In genomic region chr3:193049901-193050300, GRCh38 we compare ENCODE assay signal across 3 cellular contexts.
"Had no signal": no experiment of that assay in that cellular context is flagged by ENCODE, and none has a peak within 500 bp of the region (broad histone marks: within the 10 kb centered on the region; RNA-seq: fewer than 3 reads in every experiment).

No MANE protein-coding gene starts in this region.

- DNase-seq: GDM1, GF-D8 had no signal

- H3K4me3 ChIP-seq: GM12878 had no signal

- ATAC-seq: GM12878 had no signal
